ENCODE assay signal across 8 cellular contexts in genomic region chr17:57605734-57606105, GRCh38.
A peak's percentile ranks its signal among the peaks of the same experiment; 100 is the strongest.
DNase-seq lines count a peak whose midpoint lies in the region; ATAC-seq and TF ChIP-seq lines count a peak whose summit lies in the region.

No MANE protein-coding gene starts in this region.

- in situ Hi-C loops in gastrocnemius medialis (cut with MboI; ENCODE audit: low sequenced_read_pairs in 4 of 4) = no loop called here

- no peak for TF ChIP-seq POLR2A in gastrocnemius medialis (IDR thresholded peaks at IDR 0.05)

- H3K27ac ChIP-seq in caudate nucleus (ENCODE audit: low read depth, low read length) = peak overlapping the region; percentile 56
- peak overlapping the region; percentile 79 to 83 (median 80) for H3K27ac ChIP-seq in gastrocnemius medialis

- H3K4me1 ChIP-seq in gastrocnemius medialis = peaks cover 41 to 56% of the 10 kb centered on the region in 2 donors

- TF ChIP-seq CTCF in gastrocnemius medialis (IDR thresholded peaks at IDR 0.05 in 4 of 5, conservative IDR thresholded peaks at IDR 0.05 in 1 of 5) (no peak), GM10266 (IDR thresholded peaks at IDR 0.05; ENCODE audit: control insufficient read depth, insufficient read depth, low read depth, missing control alignments) (no peak)

- peak overlapping the region in 1 of 4 donors; percentile 2 for H3K4me3 ChIP-seq in gastrocnemius medialis

- intact Hi-C loops in gastrocnemius medialis (cut with DNase I; ENCODE audit: low total_unique reads) = loop anchor here (5.0 kb wide), 1 partner anchor 363 kb away; no protein-coding TSS in a partner anchor

- H3K36me3 ChIP-seq in gastrocnemius medialis = no peaks in the 10 kb centered on the region

- ATAC-seq in HG03175 (IDR thresholded peaks at IDR 0.05; ENCODE audit: unreplicated experiment) (peak; percentile 19), gastrocnemius medialis (peak in 1 of 2 donors; percentile 45)

- H3K9me3 ChIP-seq in gastrocnemius medialis = no peaks in the 10 kb centered on the region

- DNase-seq in NCI-H526 (lab: John Stamatoyannopoulos, UW) = peak; percentile 72 to 86
- no peak for DNase-seq in NCI-H526 treated with DMSO at 0.1 percent for 48 hours (lab: John Stamatoyannopoulos, UW)
- DNase-seq in caudate nucleus (lab: John Stamatoyannopoulos, UW) = no peak
- peak in 1 of 2 donors; percentile 37 for DNase-seq in gastrocnemius medialis
- no peak for DNase-seq in cerebellum (ENCODE audit: low spot score)
- no peak for DNase-seq in GM10266 (ENCODE audit: extremely low spot score)
- no peak for DNase-seq in NCI-H524 (lab: John Stamatoyannopoulos, UW)

- no peaks in the 10 kb centered on the region for H3K27me3 ChIP-seq in gastrocnemius medialis

Comparison
In these comparisons a context has a peak if more than half of its experiments do, and no peak if none do; other contexts are left out.
1. DNase-seq: peak in NCI-H526 (2 of 2); none in NCI-H526 treated with DMSO at 0.1 percent for 48 hours (single experiment), caudate nucleus (0 of 61), cerebellum (single experiment), GM10266 (single experiment) and NCI-H524 (0 of 2).